ENCODE assay signal across 8 cellular contexts in the genomic region with DNA sequence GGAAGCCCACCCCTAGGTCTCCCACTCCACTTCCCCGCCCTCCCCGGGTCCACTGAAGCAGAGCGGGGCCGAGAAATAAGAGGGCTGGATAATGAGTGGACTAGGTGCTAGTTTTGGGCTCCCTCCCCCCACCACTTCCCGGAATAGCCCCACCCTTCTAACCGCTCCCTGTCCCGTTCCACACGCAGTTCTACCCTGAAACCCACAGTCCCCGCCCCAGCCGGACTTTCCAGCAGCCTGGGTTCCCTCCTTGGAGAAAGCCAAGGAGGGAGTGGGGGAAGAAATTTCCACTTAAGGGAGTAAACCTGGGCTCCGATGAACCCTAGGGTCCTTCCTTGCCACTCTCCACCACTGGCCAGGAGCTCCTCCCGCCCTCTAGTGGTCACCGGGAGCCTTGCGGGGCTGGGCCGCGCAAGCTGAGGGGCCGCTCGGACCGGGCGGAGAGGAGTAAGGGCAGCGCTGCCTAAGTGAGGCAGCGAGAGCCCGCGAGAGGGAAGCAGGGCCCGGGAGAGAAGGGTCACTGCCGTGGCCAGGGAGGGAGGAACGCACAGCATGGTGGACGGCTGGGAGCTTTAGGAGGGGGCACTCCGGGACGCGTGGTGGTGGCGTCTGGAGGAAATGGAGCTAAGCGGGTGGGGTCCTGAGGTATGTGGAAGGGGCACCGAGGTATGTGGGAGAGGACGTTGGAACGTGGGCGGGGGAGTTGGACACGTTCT.
DNase-seq lines count a peak whose midpoint lies in the region; ATAC-seq and TF ChIP-seq lines count a peak whose summit lies in the region.

No MANE protein-coding gene starts in this region.

- TF ChIP-seq CTCF in 22Rv1 (IDR thresholded peaks at IDR 0.05) (peak; percentile 100), GM13977 (IDR thresholded peaks at IDR 0.05; ENCODE audit: extremely low read depth, insufficient read depth, missing control alignments) (peak; percentile 97), WI38 (IDR thresholded peaks at IDR 0.05; ENCODE audit: low read depth, low read length) (peak; percentile 97), cardiac fibroblast (IDR thresholded peaks at IDR 0.05; ENCODE audit: low read depth, low read length) (peak; percentile 99)

- in situ Hi-C loops in GM13977 (cut with MboI; ENCODE audit: low pct_unique_long_range_greater_than_20kb, low sequenced_read_pairs, unreplicated experiment) = no loop called here

- peak; percentile 58 for ATAC-seq in HG03095 (IDR thresholded peaks at IDR 0.05; ENCODE audit: unreplicated experiment)

- DNase-seq in GM13977 (ENCODE audit: low spot score) = peak; percentile 92
- peak; percentile 72 for DNase-seq in NCI-H2171 treated with DMSO at 0.1 percent for 48 hours (lab: John Stamatoyannopoulos, UW)
- DNase-seq in cardiac fibroblast (ENCODE audit: low read depth in 2 of 2) = peak; percentile 91 to 95
- peak; percentile 90 for DNase-seq in iris pigment epithelial cell (ENCODE audit: low read depth)
- DNase-seq in stimulated activated CD4-positive, alpha-beta T cell treated with anti-CD3 and anti-CD28 coated beads, Interleukin-12 subunit alpha, Interleukin-12 subunit beta, amount 100 ng/mL, for 24 hours (ENCODE audit: low read depth in 2 of 2) = peak; percentile 57 to 92

- peak overlapping the region; percentile 93 for H3K27ac ChIP-seq in 22Rv1

- H3K4me3 ChIP-seq in WI38 (ENCODE audit: low read depth, low read length) (peak overlapping the region; percentile 58), cardiac fibroblast (replicated peaks in 1 of 2; ENCODE audit: low read depth in 2 of 2, low read length in 2 of 2) (peak overlapping the region; percentile 52 to 65)

Comparison
In these comparisons a context has a peak if more than half of its experiments do, and no peak if none do; other contexts are left out.
1. Peak in every context shown above with its lines: DNase-seq, ATAC-seq, H3K4me3 ChIP-seq and H3K27ac ChIP-seq.